In genomic region chr21:31720330-31720729, GRCh38 we compare ENCODE assay signal across 19 cellular contexts.
"Had no signal": no experiment of that assay in that cellular context is flagged by ENCODE, and none has a peak within 500 bp of the region (broad histone marks: within the 10 kb centered on the region; RNA-seq: fewer than 3 reads in every experiment).

No MANE protein-coding gene starts in this region.

- H3K27ac ChIP-seq: body of pancreas, epithelial cell of prostate, gastroesophageal sphincter, prostate gland, SK-N-MC, spleen, suprapubic skin had no signal

- H3K4me1 ChIP-seq: prostate gland had no signal

- H3K9me3 ChIP-seq: body of pancreas, gastroesophageal sphincter, prostate gland, spleen, suprapubic skin had no signal

- H3K9me3 Mint-ChIP-seq: activated naive CD4-positive, alpha-beta T cell treated with anti-CD3 and anti-CD28 coated beads for 36 hours; stimulated activated naive B cell treated with anti-CD40 and anti-IgM and Interleukin-4, amounts not matched to agents 10 μg/mL and 1 μg/mL and 100 μg/mL, for 72 hours; type B pancreatic cell had no signal

- DNase-seq: activated CD4-positive, alpha-beta T cell treated with anti-CD3 and anti-CD28 coated beads, Interleukin-2, amount 50 U/mL, for 48 hours; activated naive CD4-positive, alpha-beta T cell treated with anti-CD3 and anti-CD28 coated beads for 36 hours; amniotic stem cell; body of pancreas; effector memory CD4-positive, alpha-beta T cell; kidney; midbrain; nucleus accumbens; spleen; stimulated activated CD4-positive, alpha-beta T cell treated with anti-CD3 and anti-CD28 coated beads, Interleukin-1b, Interleukin-23, amount 100 ng/mL, for 48 hours; stimulated activated naive B cell treated with anti-CD40 and anti-IgM and Interleukin-4, amounts not matched to agents 10 μg/mL and 1 μg/mL and 100 μg/mL, for 72 hours had no signal

- H3K4me3 ChIP-seq: body of pancreas, gastroesophageal sphincter, prostate gland, SK-N-MC, spleen, suprapubic skin had no signal

- H3K4me3 Mint-ChIP-seq: activated naive CD4-positive, alpha-beta T cell treated with anti-CD3 and anti-CD28 coated beads for 36 hours; stimulated activated naive B cell treated with anti-CD40 and anti-IgM and Interleukin-4, amounts not matched to agents 10 μg/mL and 1 μg/mL and 100 μg/mL, for 72 hours; type B pancreatic cell had no signal

- H3K27ac Mint-ChIP-seq: activated naive CD4-positive, alpha-beta T cell treated with anti-CD3 and anti-CD28 coated beads for 36 hours; stimulated activated naive B cell treated with anti-CD40 and anti-IgM and Interleukin-4, amounts not matched to agents 10 μg/mL and 1 μg/mL and 100 μg/mL, for 72 hours had no signal

- H3K27me3 Mint-ChIP-seq: stimulated activated naive B cell treated with anti-CD40 and anti-IgM and Interleukin-4, amounts not matched to agents 10 μg/mL and 1 μg/mL and 100 μg/mL, for 72 hours; type B pancreatic cell had no signal

- ATAC-seq: activated CD4-positive, CD25-positive, alpha-beta regulatory T cell treated with anti-CD3 and anti-CD28 coated beads, Interleukin-2, amount 50 U/mL, for 24 hours; body of pancreas; gastroesophageal sphincter; sciatic nerve; stimulated activated naive B cell treated with anti-CD40 and anti-IgM and Interleukin-4, amounts not matched to agents 10 μg/mL and 1 μg/mL and 100 μg/mL, for 72 hours had no signal

- H3K27me3 ChIP-seq: body of pancreas, gastroesophageal sphincter, spleen, suprapubic skin had no signal

- H3K36me3 ChIP-seq: gastroesophageal sphincter, prostate gland, spleen, suprapubic skin had no signal
